In the genomic region with DNA sequence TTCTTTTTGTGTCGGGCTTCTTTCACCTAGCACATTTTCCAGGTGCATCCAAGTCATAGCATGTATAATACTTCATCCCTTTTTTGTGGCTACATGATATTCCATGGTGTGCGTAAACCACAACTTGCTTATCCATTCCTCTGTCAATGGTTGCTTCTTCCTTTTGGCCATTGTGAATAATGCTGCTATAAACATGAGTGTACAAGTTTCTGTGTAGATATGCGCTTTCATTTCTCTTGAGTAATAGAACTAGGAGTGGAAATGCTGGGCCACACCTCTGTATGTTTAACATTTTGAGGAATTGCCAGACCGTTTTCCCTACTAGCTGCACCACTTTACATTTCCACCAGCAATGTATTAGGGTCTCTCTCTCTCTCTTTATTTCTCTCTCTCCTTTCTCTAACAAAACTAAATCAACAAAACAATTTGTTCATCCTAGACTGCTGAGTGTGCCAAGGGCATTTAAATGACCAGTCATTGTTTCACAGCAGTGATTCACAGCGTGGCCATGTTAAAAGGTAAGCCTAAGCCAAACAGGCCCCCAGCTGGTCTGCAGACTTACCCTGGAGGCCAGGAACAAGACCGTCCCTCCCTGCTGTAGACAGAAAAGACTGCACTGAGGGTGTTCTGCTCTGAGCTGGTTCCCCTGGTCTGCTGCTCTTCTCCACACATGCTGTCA, we compare ENCODE assay signal across 11 cellular contexts. TPM values are rescaled to one million over a fixed set of nuclear protein-coding genes. Genes with fewer than 3 reads are reported as not detected.
DNase-seq lines count a peak whose midpoint lies in the region; ATAC-seq lines count a peak whose summit lies in the region.
"Had no signal": no experiment of that assay in that cellular context is flagged by ENCODE, and none has a peak within 500 bp of the region (broad histone marks: within the 10 kb centered on the region; RNA-seq: fewer than 3 reads in every experiment).

No MANE protein-coding gene starts in this region.

- WGBS in urinary bladder = 59% methylated on average over 6 of the region's 6 CpGs

- peak overlapping the region; percentile 14 for H3K27ac Mint-ChIP-seq in T-helper 1 cell treated with Interleukin-12 subunit alpha and Interleukin-12 subunit beta and Interleukin-4 antibody, amounts not matched to agents 30 μg/mL and 1 μg/mL, for 36 hours
- peak overlapping the region; percentile 46 for H3K27ac Mint-ChIP-seq in activated naive CD8-positive, alpha-beta T cell treated with anti-CD3 and anti-CD28 coated beads for 36 hours
- H3K27ac Mint-ChIP-seq in immature natural killer cell = peak overlapping the region in 2 of 6 donors; percentile 34 to 58
- H3K27ac Mint-ChIP-seq: activated CD4-positive, alpha-beta memory T cell treated with anti-CD3 and anti-CD28 coated beads, Interleukin-2, amount 10 ng/mL, durations not matched to agents 7 days and 5 days had no signal

- H3K27me3 Mint-ChIP-seq in T-helper 1 cell treated with Interleukin-12 subunit alpha and Interleukin-12 subunit beta and Interleukin-4 antibody, amounts not matched to agents 30 μg/mL and 1 μg/mL, for 36 hours (ENCODE audit: low read depth) = no peaks in the 10 kb centered on the region
- H3K27me3 Mint-ChIP-seq in activated naive CD8-positive, alpha-beta T cell treated with anti-CD3 and anti-CD28 coated beads for 36 hours = no peaks in the 10 kb centered on the region
- H3K27me3 Mint-ChIP-seq in immature natural killer cell (ENCODE audit: low read depth in 3 of 3) = peaks cover 0 to 5% (median 0%) of the 10 kb centered on the region in 3 donors
- H3K27me3 Mint-ChIP-seq: activated CD4-positive, alpha-beta memory T cell treated with anti-CD3 and anti-CD28 coated beads, Interleukin-2, amount 10 ng/mL, durations not matched to agents 7 days and 5 days had no signal

- DNase-seq in T-helper 1 cell (no peak), iPS-NIHi11 (ENCODE audit: low spot score) (peak; percentile 52), ureter (ENCODE audit: low spot score) (no peak), immature natural killer cell (no peak)
- no peak for DNase-seq in activated naive CD8-positive, alpha-beta T cell treated with anti-CD3 and anti-CD28 coated beads for 36 hours
- DNase-seq: activated CD4-positive, alpha-beta memory T cell treated with anti-CD3 and anti-CD28 coated beads, Interleukin-2, amount 10 ng/mL, durations not matched to agents 7 days and 5 days; MV-4-11; stimulated activated CD4-positive, alpha-beta T cell treated with anti-CD3 and anti-CD28 coated beads, Interleukin-4, amount 100 ng/mL, for 4 hours had no signal

- no peak overlapping the region for H3K4me3 ChIP-seq in urinary bladder (ENCODE audit: low read depth, low read length)

- H3K9me3 Mint-ChIP-seq in T-helper 1 cell treated with Interleukin-12 subunit alpha and Interleukin-12 subunit beta and Interleukin-4 antibody, amounts not matched to agents 30 μg/mL and 1 μg/mL, for 36 hours = no peaks in the 10 kb centered on the region
- no peaks in the 10 kb centered on the region for H3K9me3 Mint-ChIP-seq in activated naive CD8-positive, alpha-beta T cell treated with anti-CD3 and anti-CD28 coated beads for 36 hours
- H3K9me3 Mint-ChIP-seq in immature natural killer cell = no peaks in the 10 kb centered on the region
- H3K9me3 Mint-ChIP-seq: activated CD4-positive, alpha-beta memory T cell treated with anti-CD3 and anti-CD28 coated beads, Interleukin-2, amount 10 ng/mL, durations not matched to agents 7 days and 5 days had no signal

- ATAC-seq in GM18858 (IDR thresholded peaks at IDR 0.05; ENCODE audit: unreplicated experiment) = no peak

- H3K4me1 ChIP-seq in urinary bladder (ENCODE audit: insufficient read depth) = no peaks in the 10 kb centered on the region

- H3K36me3 ChIP-seq in urinary bladder (ENCODE audit: insufficient read depth) = no peaks in the 10 kb centered on the region

- peaks cover 27% of the 10 kb centered on the region for H3K4me1 Mint-ChIP-seq in T-helper 1 cell treated with Interleukin-12 subunit alpha and Interleukin-12 subunit beta and Interleukin-4 antibody, amounts not matched to agents 30 μg/mL and 1 μg/mL, for 36 hours (ENCODE audit: low read depth)
- H3K4me1 Mint-ChIP-seq in activated naive CD8-positive, alpha-beta T cell treated with anti-CD3 and anti-CD28 coated beads for 36 hours = peaks cover 49% of the 10 kb centered on the region
- peaks cover 27 to 63% of the 10 kb centered on the region in 2 donors for H3K4me1 Mint-ChIP-seq in immature natural killer cell

- peak overlapping the region; percentile 44 for H3K27ac ChIP-seq in urinary bladder (ENCODE audit: low read depth)

- H3K4me3 Mint-ChIP-seq in T-helper 1 cell treated with Interleukin-12 subunit alpha and Interleukin-12 subunit beta and Interleukin-4 antibody, amounts not matched to agents 30 μg/mL and 1 μg/mL, for 36 hours = no peak overlapping the region
- H3K4me3 Mint-ChIP-seq in activated naive CD8-positive, alpha-beta T cell treated with anti-CD3 and anti-CD28 coated beads for 36 hours = no peak overlapping the region
- H3K4me3 Mint-ChIP-seq in immature natural killer cell = no peak overlapping the region
- H3K4me3 Mint-ChIP-seq: activated CD4-positive, alpha-beta memory T cell treated with anti-CD3 and anti-CD28 coated beads, Interleukin-2, amount 10 ng/mL, durations not matched to agents 7 days and 5 days had no signal

- H3K36me3 Mint-ChIP-seq in T-helper 1 cell treated with Interleukin-12 subunit alpha and Interleukin-12 subunit beta and Interleukin-4 antibody, amounts not matched to agents 30 μg/mL and 1 μg/mL, for 36 hours (ENCODE audit: low read depth) = peaks cover 3% of the 10 kb centered on the region
- H3K36me3 Mint-ChIP-seq in activated naive CD8-positive, alpha-beta T cell treated with anti-CD3 and anti-CD28 coated beads for 36 hours = no peaks in the 10 kb centered on the region
- no peaks in the 10 kb centered on the region for H3K36me3 Mint-ChIP-seq in immature natural killer cell

RNA-seq across cellular contexts. Expression of gene LYST, which starts 53.2 kb away (rescaled TPM):
- 10 to 100 TPM; 63.8 to 76.2 TPM for total RNA-seq in activated naive CD8-positive, alpha-beta T cell treated with anti-CD3 and anti-CD28 coated beads for 36 hours
- 62.7 TPM for total RNA-seq in urinary bladder
- 10.6 TPM for polyA plus RNA-seq in urinary bladder
- 66.1 TPM for total RNA-seq in ureter
- 10 to 100 TPM; 21.8 to 39.3 (median 27.7) TPM for polyA plus RNA-seq in immature natural killer cell
